8 cellular contexts compared by ENCODE assay signal in genomic region chrX:47637546-47638195, GRCh38. TPM values are rescaled to one million over a fixed set of nuclear protein-coding genes. Genes with fewer than 3 reads are reported as not detected.
DNase-seq lines count a peak whose midpoint lies in the region; ATAC-seq and TF ChIP-seq lines count a peak whose summit lies in the region.

No MANE protein-coding gene starts in this region.

- intact Hi-C loops in adrenal gland (cut with DNase I) (no loop called here), lower leg skin (cut with DNase I; ENCODE audit: low total_unique reads) (loop anchor here (5.0 kb wide), 1 partner anchor 220 kb away; no protein-coding TSS in a partner anchor)

- H3K27me3 Mint-ChIP-seq in memory B cell = no peaks in the 10 kb centered on the region

- TF ChIP-seq CTCF in GM12872 (IDR thresholded peaks at IDR 0.05; ENCODE audit: insufficient read depth, low read depth, low read length) = peak; percentile 30; the same call in 1 of the 3 replicates
- TF ChIP-seq CTCF in adrenal gland (IDR thresholded peaks at IDR 0.05) = peak in 2 of 6 experiments; percentile 9 to 28
- no peak for TF ChIP-seq CTCF in lower leg skin (IDR thresholded peaks at IDR 0.05)

- H3K4me1 ChIP-seq in adrenal gland (replicated peaks in 1 of 2) = no peaks in the 10 kb centered on the region

- no peaks in the 10 kb centered on the region for H3K9me3 Mint-ChIP-seq in memory B cell

- no peak overlapping the region for H3K27ac Mint-ChIP-seq in memory B cell

- WGBS in adrenal gland, 4 donors = 52 to 79% (median 57%) methylated on average over 6 to 31 of the region's 31 CpGs
- WGBS in lower leg skin, 2 donors = 68 to 81% methylated on average over 10 to 31 of the region's 31 CpGs

- H3K4me3 Mint-ChIP-seq in memory B cell = peak overlapping the region; percentile 11

- H3K36me3 ChIP-seq in adrenal gland (replicated peaks in 1 of 2) = peaks cover 0 to 35% of the 10 kb centered on the region in 2 donors

- ATAC-seq in HG03139 (IDR thresholded peaks at IDR 0.05; ENCODE audit: unreplicated experiment) (peak; percentile 72), memory B cell (ENCODE audit: low read depth) (peak; percentile 49), GM21526 (IDR thresholded peaks at IDR 0.05; ENCODE audit: low FRiP score, unreplicated experiment) (no peak)

- H3K27ac ChIP-seq in adrenal gland = no peak overlapping the region

- DNase-seq in adrenal gland = peak in 4 of 7 donors; percentile 32 to 75 (median 37)
- no peak for DNase-seq in memory B cell (ENCODE audit: low spot score in 2 of 2)
- no peak for DNase-seq in NCI-H526 (lab: John Stamatoyannopoulos, UW)
- DNase-seq in foreskin melanocyte = no peak
- DNase-seq in lower leg skin (ENCODE audit: low spot score in 2 of 2) = no peak

- H3K9me3 ChIP-seq in adrenal gland (replicated peaks in 1 of 3) = no peaks in the 10 kb centered on the region

- TF ChIP-seq POLR2A in adrenal gland (IDR thresholded peaks at IDR 0.05) = no peak
- TF ChIP-seq POLR2A in lower leg skin (IDR thresholded peaks at IDR 0.05) = no peak

- no peaks in the 10 kb centered on the region for H3K27me3 ChIP-seq in adrenal gland

- H3K4me3 ChIP-seq in adrenal gland (peak overlapping the region in 1 of 4 donors; percentile 19), lower leg skin (ENCODE audit: low read depth, poor library complexity, severe bottlenecking) (no peak overlapping the region)

- peaks cover 29% of the 10 kb centered on the region for H3K36me3 Mint-ChIP-seq in memory B cell

- no peaks in the 10 kb centered on the region for H3K4me1 Mint-ChIP-seq in memory B cell

RNA-seq across cellular contexts. Expression of gene CFP, which starts 7.9 kb away (rescaled TPM):
- total RNA-seq in adrenal gland (10 to 100 TPM in 3 of 8 donors, 1 to 10 TPM in 4, under 1 TPM in 1; 0.91 to 14.5 (median 8.2) TPM), lower leg skin (1 to 10 TPM; 3.0 to 7.6 (median 4.5) TPM)
- 10 to 100 TPM in 2 of 3 donors, 1 to 10 TPM in 1; 1.2 to 12.0 (median 10.5) TPM for polyA plus RNA-seq in adrenal gland

RNA-seq across cellular contexts. Expression of gene ELK1, which starts 12.7 kb away (rescaled TPM):
- total RNA-seq in adrenal gland (10 to 100 TPM; 39.3 to 78.8 (median 57.2) TPM), lower leg skin (10 to 100 TPM; 19.7 to 28.4 (median 25.5) TPM)
- 10 to 100 TPM; 21.6 to 38.4 (median 21.8) TPM for polyA plus RNA-seq in adrenal gland

RNA-seq across cellular contexts. Expression of gene SYN1, which starts 18.0 kb away (rescaled TPM):
- 1 to 10 TPM in 6 of 8 donors, under 1 TPM in 1, not detected in 1; 0.12 to 8.2 (median 3.4) TPM for total RNA-seq in adrenal gland
- 10 to 100 TPM in 1 of 3 donors, 1 to 10 TPM in 2; 3.8 to 16.5 (median 6.2) TPM for polyA plus RNA-seq in adrenal gland
- under 1 TPM in 3 of 4 donors, not detected in 1; 0.10 to 0.72 (median 0.61) TPM for total RNA-seq in lower leg skin

RNA-seq across cellular contexts. Expression of gene UXT, which starts 21.3 kb away (rescaled TPM):
- total RNA-seq in adrenal gland (100 to 1,000 TPM; 120 to 174 (median 148) TPM), lower leg skin (100 to 1,000 TPM in 3 of 4 donors, 10 to 100 TPM in 1; 95.7 to 190 (median 125) TPM)
- polyA plus RNA-seq in adrenal gland = 100 to 1,000 TPM; 135 to 163 (median 152) TPM

RNA-seq across cellular contexts. Expression of gene TIMP1, which starts 55.4 kb away (rescaled TPM):
- total RNA-seq in adrenal gland = 1,000 to 10,000 TPM in 2 of 8 donors, 100 to 1,000 TPM in 6; 560 to 1,511 (median 704) TPM
- polyA plus RNA-seq in adrenal gland = 1,000 to 10,000 TPM in 2 of 3 donors, 100 to 1,000 TPM in 1; 415 to 3,693 (median 3,244) TPM
- 10 to 100 TPM; 27.5 to 82.1 (median 53.5) TPM for total RNA-seq in lower leg skin

Comparison
In these comparisons a context has a peak if more than half of its experiments do, and no peak if none do; other contexts are left out.
1. DNase-seq: peak in adrenal gland (4 of 7); none in memory B cell (0 of 2), NCI-H526 (0 of 2), foreskin melanocyte (single experiment) and lower leg skin (0 of 2).